Comparison of ENCODE assay signal across 15 cellular contexts in the genomic region with DNA sequence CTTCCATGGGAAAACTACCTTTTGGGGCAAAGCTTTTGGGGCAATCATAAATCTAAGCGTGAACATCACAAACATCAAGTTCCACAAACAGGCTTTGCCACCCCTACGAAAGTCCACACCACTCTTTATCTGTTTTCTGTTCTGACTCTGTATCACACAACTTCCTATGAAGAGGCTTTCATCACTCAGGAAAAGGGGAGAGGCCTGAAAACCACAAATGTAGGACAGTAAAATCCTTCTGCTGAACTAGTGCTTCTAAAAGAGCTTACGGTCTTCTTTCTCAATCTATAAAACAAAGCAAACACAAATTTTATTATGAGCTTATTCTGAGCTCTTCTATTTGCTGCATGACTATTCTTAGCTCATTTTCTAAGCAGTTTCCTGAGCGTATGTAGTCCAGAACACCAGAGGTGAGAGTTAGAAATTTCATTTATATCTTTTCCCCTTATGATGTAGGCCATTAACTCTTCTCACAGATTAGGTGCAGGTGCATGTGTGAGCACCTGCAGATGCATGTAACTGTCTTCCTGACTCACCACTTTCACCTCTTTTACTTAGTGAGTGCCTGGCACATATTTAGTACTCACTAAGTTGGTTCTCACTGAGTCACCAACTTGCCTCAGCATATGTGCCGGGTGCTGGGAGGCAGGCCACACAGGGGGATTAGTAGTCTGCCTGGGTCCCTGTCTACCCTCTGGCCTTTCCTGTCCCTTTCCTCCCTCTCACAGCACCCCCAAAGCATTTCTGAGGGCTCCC. TPM values are rescaled to one million over a fixed set of nuclear protein-coding genes. Genes with fewer than 3 reads are reported as not detected.
A peak's percentile ranks its signal among the peaks of the same experiment; 100 is the strongest.
DNase-seq lines count a peak whose midpoint lies in the region.
"Had no signal": no experiment of that assay in that cellular context is flagged by ENCODE, and none has a peak within 500 bp of the region (broad histone marks: within the 10 kb centered on the region; RNA-seq: fewer than 3 reads in every experiment).

No MANE protein-coding gene starts in this region.

- H3K9me3 ChIP-seq in trophoblast cell (ENCODE audit: insufficient read depth, low read depth, low read length): no peaks in the 10 kb centered on the region

- no peaks in the 10 kb centered on the region for H3K79me1 ChIP-seq in trophoblast cell (ENCODE audit: low read length)

- CTCF ChIA-PET in activated CD4-positive, alpha-beta memory T cell treated with anti-CD3 and anti-CD28 coated beads for 36 hours (lab: Charles Lee): interaction anchor here (2.5 to 3.6 kb wide), 5 partner anchors 12 to 68 kb away, joined by 12 to 155 read pairs (median 27); a partner anchor contains a TSS

- no peak overlapping the region for H2BK5ac ChIP-seq in trophoblast cell (ENCODE audit: low read depth, low read length, poor library complexity)

- H3K4me1 ChIP-seq in trophoblast cell (ENCODE audit: control insufficient read depth in 1 of 2, insufficient read depth in 2 of 2, low read length in 2 of 2): no peaks in the 10 kb centered on the region

- no peak overlapping the region for H4K12ac ChIP-seq in trophoblast cell (ENCODE audit: low read depth, low read length)

- no peak overlapping the region for H3K4ac ChIP-seq in trophoblast cell (ENCODE audit: low read depth, low read length)

- H3K18ac ChIP-seq in trophoblast cell (ENCODE audit: low read length): no peak overlapping the region

- peaks cover 6% of the 10 kb centered on the region for H3K4me1 Mint-ChIP-seq in activated CD4-positive, alpha-beta memory T cell treated with anti-CD3 and anti-CD28 coated beads for 36 hours (ENCODE audit: low read depth)
- H3K4me1 Mint-ChIP-seq: nephron progenitor cell had no signal

- H3K9me3 Mint-ChIP-seq in activated CD4-positive, alpha-beta memory T cell treated with anti-CD3 and anti-CD28 coated beads for 36 hours: no peaks in the 10 kb centered on the region
- H3K9me3 Mint-ChIP-seq: nephron progenitor cell had no signal

- H4K91ac ChIP-seq in trophoblast cell (ENCODE audit: low read depth, low read length): no peak overlapping the region

- no peak overlapping the region for H3K4me2 ChIP-seq in trophoblast cell (ENCODE audit: low read length)
- H3K4me2 ChIP-seq: hepatocyte had no signal

- H2AFZ ChIP-seq in trophoblast cell (ENCODE audit: insufficient read depth, low read length, poor library complexity): no peak overlapping the region
- H2AFZ ChIP-seq: hepatocyte had no signal

- no peak overlapping the region for H3K4me3 ChIP-seq in trophoblast cell (ENCODE audit: low read depth, low read length)
- H3K4me3 ChIP-seq: hepatocyte had no signal

- no peak overlapping the region for H3K27ac ChIP-seq in trophoblast cell (ENCODE audit: low read depth, low read length)
- H3K27ac ChIP-seq: hepatocyte had no signal

- POLR2A ChIA-PET in activated CD4-positive, alpha-beta memory T cell treated with anti-CD3 and anti-CD28 coated beads for 36 hours (lab: Charles Lee): interaction anchor here (0.6 kb wide), 1 partner anchor 73 kb away, joined by 3 read pairs; no protein-coding TSS in a partner anchor

- H3K79me2 ChIP-seq in trophoblast cell (ENCODE audit: control insufficient read depth, insufficient read depth, low read length, poor library complexity): no peaks in the 10 kb centered on the region
- H3K79me2 ChIP-seq: hepatocyte had no signal

- intact Hi-C loops in activated CD4-positive, alpha-beta memory T cell treated with anti-CD3 and anti-CD28 coated beads for 36 hours (cut with micrococcal nuclease): loop anchor here (5.0 kb wide), 2 partner anchors 145 to 165 kb away; no protein-coding TSS in a partner anchor

- H3K23ac ChIP-seq in trophoblast cell (ENCODE audit: low read length): no peak overlapping the region

- H3K36me3 ChIP-seq in trophoblast cell (ENCODE audit: control insufficient read depth in 1 of 2, insufficient read depth in 2 of 2, low read length in 2 of 2): peaks cover 2% of the 10 kb centered on the region in 2 experiments

- no peak overlapping the region for H3K4me3 Mint-ChIP-seq in activated CD4-positive, alpha-beta memory T cell treated with anti-CD3 and anti-CD28 coated beads for 36 hours
- H3K4me3 Mint-ChIP-seq: nephron progenitor cell had no signal

- no peak overlapping the region for H3K14ac ChIP-seq in trophoblast cell (ENCODE audit: low read length)

- H2BK12ac ChIP-seq in trophoblast cell (ENCODE audit: low read length): no peak overlapping the region

- H2AK5ac ChIP-seq in trophoblast cell (ENCODE audit: low read length): no peak overlapping the region

- H3K27ac Mint-ChIP-seq in activated CD4-positive, alpha-beta memory T cell treated with anti-CD3 and anti-CD28 coated beads for 36 hours: no peak overlapping the region
- H3K27ac Mint-ChIP-seq: nephron progenitor cell had no signal

- H4K8ac ChIP-seq in trophoblast cell (ENCODE audit: low read depth, low read length): no peak overlapping the region

- peak overlapping the region; percentile 56 for H3K9ac ChIP-seq in trophoblast cell (ENCODE audit: low read length)

- H3K27me3 ChIP-seq in trophoblast cell (ENCODE audit: insufficient read depth, low read length): no peaks in the 10 kb centered on the region
- H3K27me3 ChIP-seq: hepatocyte had no signal

- no peaks in the 10 kb centered on the region for H3K27me3 Mint-ChIP-seq in activated CD4-positive, alpha-beta memory T cell treated with anti-CD3 and anti-CD28 coated beads for 36 hours

- DNase-seq in DMS53 (lab: John Stamatoyannopoulos, UW) (peak; percentile 14), DMS53 treated with DMSO at 0.1 percent for 48 hours (lab: John Stamatoyannopoulos, UW; ENCODE audit: unreplicated experiment) (no peak), NAMALWA (ENCODE audit: low spot score) (peak; percentile 45), trophoblast cell (no peak), DMS114 treated with DMSO at 0.1 percent for 48 hours (lab: John Stamatoyannopoulos, UW; ENCODE audit: unreplicated experiment) (no peak), NCI-H1048 (lab: John Stamatoyannopoulos, UW) (no peak), NCI-H345 treated with DMSO at 0.1 percent for 48 hours (lab: John Stamatoyannopoulos, UW; ENCODE audit: unreplicated experiment) (no peak)
- DNase-seq in activated CD4-positive, alpha-beta memory T cell treated with anti-CD3 and anti-CD28 coated beads for 36 hours: peak; percentile 16
- DNase-seq: 8988T; activated naive CD4-positive, alpha-beta T cell treated with anti-CD3 and anti-CD28 coated beads, Interleukin-2, amount 50 U/mL, for 16 hours; IMR-90; NCI-H2029 treated with DMSO at 0.1 percent for 48 hours; NCI-H748 treated with DMSO at 0.1 percent for 48 hours; nephron progenitor cell had no signal

- peaks cover 7% of the 10 kb centered on the region for H3K36me3 Mint-ChIP-seq in activated CD4-positive, alpha-beta memory T cell treated with anti-CD3 and anti-CD28 coated beads for 36 hours

- H2BK120ac ChIP-seq in trophoblast cell (ENCODE audit: insufficient read depth, low read length, poor library complexity): no peak overlapping the region

- WGBS in trophoblast cell (ENCODE audit: extremely low coverage, insufficient coverage, insufficient read length): no CpG with 5 or more reads among the region's 5 CpGs

RNA-seq across cellular contexts. Expression of a gene that starts 32.9 kb away (rescaled TPM):
- total RNA-seq in activated CD4-positive, alpha-beta memory T cell treated with anti-CD3 and anti-CD28 coated beads for 36 hours: under 1 TPM in 1 of 2 experiments, not detected in 1; 0.07 TPM
- polyA plus RNA-seq in trophoblast cell (2013): 0.04 TPM in 1 of 2 replicates, not detected in the other
- total RNA-seq: IMR-90 had no signal

RNA-seq across cellular contexts. Expression of a gene that starts 58.6 kb away (rescaled TPM):
- total RNA-seq in activated CD4-positive, alpha-beta memory T cell treated with anti-CD3 and anti-CD28 coated beads for 36 hours: 10 to 100 TPM; 19.6 to 20.2 TPM
- polyA plus RNA-seq in trophoblast cell (2013): 17.9 and 18.6 TPM in 2 replicates

Comparison
In these comparisons a context has a peak if more than half of its experiments do, and no peak if none do; other contexts are left out.
1. DNase-seq: peak in DMS53 (single experiment), NAMALWA (single experiment) and activated CD4-positive, alpha-beta memory T cell treated with anti-CD3 and anti-CD28 coated beads for 36 hours (single experiment); none in DMS53 treated with DMSO at 0.1 percent for 48 hours (single experiment), trophoblast cell (0 of 2), DMS114 treated with DMSO at 0.1 percent for 48 hours (single experiment), NCI-H1048 (single experiment) and NCI-H345 treated with DMSO at 0.1 percent for 48 hours (single experiment).